ENCODE assay signal across 22 cellular contexts in the genomic region with DNA sequence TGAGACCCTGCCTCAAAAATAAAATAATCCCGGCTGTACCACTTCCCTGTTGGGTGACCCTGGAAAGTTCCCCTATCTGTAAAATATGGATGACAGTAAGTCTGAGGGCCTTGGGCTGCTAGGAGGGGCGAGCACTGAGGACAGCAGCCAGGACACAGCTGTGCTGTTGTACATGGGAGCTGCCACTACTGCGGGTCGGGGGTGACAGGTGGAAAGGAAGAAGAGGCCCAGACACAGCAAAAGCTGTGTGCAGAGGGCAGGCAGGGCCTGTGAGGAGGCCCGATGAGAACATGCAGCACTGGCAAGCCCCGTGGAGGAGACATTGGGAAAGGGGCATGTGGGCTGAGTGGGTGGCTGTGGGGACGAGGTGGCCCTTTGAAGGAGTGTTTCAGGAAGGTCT. TPM values are rescaled to one million over a fixed set of nuclear protein-coding genes. Genes with fewer than 3 reads are reported as not detected.
A peak's percentile ranks its signal among the peaks of the same experiment; 100 is the strongest.
DNase-seq lines count a peak whose midpoint lies in the region; ATAC-seq and TF ChIP-seq lines count a peak whose summit lies in the region.
"Had no signal": no experiment of that assay in that cellular context is flagged by ENCODE, and none has a peak within 500 bp of the region (broad histone marks: within the 10 kb centered on the region; RNA-seq: fewer than 3 reads in every experiment).

No MANE protein-coding gene starts in this region.

- no peak overlapping the region for H2BK12ac ChIP-seq in H9 (ENCODE audit: insufficient read length, low read depth, low read length)

- no peak overlapping the region for H2BK15ac ChIP-seq in H9 (ENCODE audit: low read depth, low read length)

- H3K14ac ChIP-seq in H9 (ENCODE audit: insufficient read depth, low read length) = no peak overlapping the region

- H3K18ac ChIP-seq in H9 (ENCODE audit: insufficient read length, low read depth, low read length) = no peak overlapping the region

- H2BK120ac ChIP-seq in H9 (ENCODE audit: low read depth, low read length, poor library complexity, severe bottlenecking) = no peak overlapping the region

- H2BK5ac ChIP-seq in H9 (ENCODE audit: insufficient read length, low read length) = no peak overlapping the region

- no peak overlapping the region for H2BK20ac ChIP-seq in H9 (ENCODE audit: low read depth, low read length, poor library complexity, severe bottlenecking)

- 0 out of 2 replicates have a peak overlapping the region, but pooled peaks have one; percentile 59 for H3K27ac ChIP-seq in BLaER1
- H3K27ac ChIP-seq in H9 (ENCODE audit: insufficient read length, low read depth, low read length) = no peak overlapping the region
- H3K27ac ChIP-seq in parathyroid adenoma = no peak overlapping the region
- H3K27ac ChIP-seq: left lung, vagina had no signal

- no peak overlapping the region for H2AK5ac ChIP-seq in H9 (ENCODE audit: insufficient read length, low read length)

- H3K27me3 Mint-ChIP-seq in H9 (ENCODE audit: low read depth) (peaks cover 2% of the 10 kb centered on the region; the same call in 1 of the 2 replicates), brain (peaks cover 3% of the 10 kb centered on the region)

- no peak overlapping the region for H2AFZ ChIP-seq in H9 (ENCODE audit: low read length)
- peak overlapping the region; percentile 58 for H2AFZ ChIP-seq in parathyroid adenoma

- H3K9ac ChIP-seq in BLaER1 (no peak overlapping the region), H9 (ENCODE audit: extremely low read depth, insufficient read length, low read length) (no peak overlapping the region), parathyroid adenoma (no peak overlapping the region)

- H3K4me2 ChIP-seq in BLaER1 (peak overlapping the region; percentile 49), H9 (ENCODE audit: insufficient read depth, insufficient read length, low read length) (no peak overlapping the region), parathyroid adenoma (ENCODE audit: low read length) (no peak overlapping the region)

- no peaks in the 10 kb centered on the region for H3K9me3 ChIP-seq in BLaER1
- no peaks in the 10 kb centered on the region for H3K9me3 ChIP-seq in H9 (ENCODE audit: control insufficient read depth, low read depth, low read length)
- H3K9me3 ChIP-seq in parathyroid adenoma (ENCODE audit: control insufficient read depth, low read length) = no peaks in the 10 kb centered on the region
- H3K9me3 ChIP-seq: left lung, vagina had no signal

- TF ChIP-seq CTCF in H9 (conservative IDR thresholded peaks at IDR 0.05) (no peak), brain (conservative IDR thresholded peaks at IDR 0.05) (no peak), parathyroid adenoma (IDR thresholded peaks at IDR 0.05) (no peak)

- no peaks in the 10 kb centered on the region for H3K79me2 ChIP-seq in H9 (ENCODE audit: insufficient read depth, low read length)
- H3K79me2 ChIP-seq in parathyroid adenoma = no peaks in the 10 kb centered on the region

- H3K4me3 Mint-ChIP-seq in H9 (no peak overlapping the region), brain (no peak overlapping the region)
- H3K4me3 Mint-ChIP-seq: endodermal cell had no signal

- no peak overlapping the region for H3T11ph ChIP-seq in H9 (ENCODE audit: low read length)

- H3K4me1 Mint-ChIP-seq in H9 (peaks cover 17 to 18% of the 10 kb centered on the region in 2 experiments), brain (peaks cover 51% of the 10 kb centered on the region)

- H4K91ac ChIP-seq in H9 (ENCODE audit: insufficient read length, low read depth, low read length) = no peak overlapping the region

- no peaks in the 10 kb centered on the region for H3K27me3 ChIP-seq in BLaER1
- no peaks in the 10 kb centered on the region for H3K27me3 ChIP-seq in H9 (ENCODE audit: insufficient read depth, low read length)
- no peaks in the 10 kb centered on the region for H3K27me3 ChIP-seq in parathyroid adenoma (ENCODE audit: control insufficient read depth, insufficient read depth, low read length)
- H3K27me3 ChIP-seq: left lung, vagina had no signal

- no peaks in the 10 kb centered on the region for H3K23me2 ChIP-seq in H9 (ENCODE audit: insufficient read length, low read depth, low read length, poor library complexity, severe bottlenecking)

- H3K36me3 Mint-ChIP-seq in H9 (ENCODE audit: insufficient read depth in 1 of 3, low read depth in 3 of 3) (no peaks in the 10 kb centered on the region), brain (no peaks in the 10 kb centered on the region)

- H3K79me1 ChIP-seq in H9 (ENCODE audit: insufficient read depth, low read depth, low read length, poor library complexity, severe bottlenecking) = no peaks in the 10 kb centered on the region

- H3K36me3 ChIP-seq in BLaER1 (no peaks in the 10 kb centered on the region), parathyroid adenoma (ENCODE audit: control insufficient read depth, insufficient read depth, low read length) (no peaks in the 10 kb centered on the region)
- H3K36me3 ChIP-seq: left lung, vagina had no signal

- H3K27ac Mint-ChIP-seq in H9 (peak overlapping the region in 2 of 3 experiments; percentile 7 to 46; a peak in 2 of 7 replicates), brain (peak overlapping the region; percentile 9 to 77 (median 51))
- H3K27ac Mint-ChIP-seq: endodermal cell had no signal

- H4K20me1 ChIP-seq in BLaER1 (no peaks in the 10 kb centered on the region), H9 (ENCODE audit: control insufficient read depth, insufficient read depth, insufficient read length) (no peaks in the 10 kb centered on the region)

- H4K8ac ChIP-seq in H9 (replicated peaks; ENCODE audit: insufficient read length, low read depth, low read length) = no peak overlapping the region

- no peak for ATAC-seq in activated CD4-positive, CD25-positive, alpha-beta regulatory T cell treated with anti-CD3 and anti-CD28 coated beads, Interleukin-2, amount 50 U/mL, for 24 hours
- ATAC-seq in GM18502 (IDR thresholded peaks at IDR 0.05; ENCODE audit: poor library complexity, unreplicated experiment) = no peak

- no peak overlapping the region for H3K23ac ChIP-seq in H9 (ENCODE audit: insufficient read length, low read depth, low read length)

- no peak overlapping the region for H3K4ac ChIP-seq in H9 (ENCODE audit: low read depth, low read length)

- H3K56ac ChIP-seq in H9 (ENCODE audit: insufficient read length, low read depth, low read length) = no peak overlapping the region

- DNase-seq in H9 (no peak), NCI-H82 treated with DMSO at 0.1 percent for 48 hours (lab: John Stamatoyannopoulos, UW; ENCODE audit: unreplicated experiment) (no peak)
- DNase-seq: activated CD4-positive, alpha-beta T cell treated with anti-CD3 and anti-CD28 coated beads for 4 hours; activated CD8-positive, alpha-beta memory T cell treated with anti-CD3 and anti-CD28 coated beads for 24 hours; activated effector memory CD4-positive, alpha-beta T cell treated with Interleukin-2 at 50 U/mL for 16 hours; cerebellar nuclear complex; dermis blood vessel endothelial cell; DMS79; endodermal cell; mesenchymal stem cell; NCI-H146; NCI-H2107; small intestine; stimulated activated naive CD4-positive, alpha-beta T cell treated with Interleukin-2 at 50 U/mL for 16 hours; SW 1271 had no signal

- H3K9me3 Mint-ChIP-seq in H9 (no peaks in the 10 kb centered on the region), brain (no peaks in the 10 kb centered on the region)
- H3K9me3 Mint-ChIP-seq: endodermal cell had no signal

- H3K4me1 ChIP-seq in BLaER1 (peaks cover 54% of the 10 kb centered on the region), H9 (ENCODE audit: insufficient read depth, low read length) (peaks cover 4% of the 10 kb centered on the region; the same call in 1 of the 2 replicates), parathyroid adenoma (peaks cover 5% of the 10 kb centered on the region)

- no peak overlapping the region for H4K5ac ChIP-seq in H9 (ENCODE audit: insufficient read length, low read depth, low read length)

- WGBS in H9 (ENCODE audit: extremely low coverage, insufficient read length, low lambda C conversion rate) = no CpG with 5 or more reads among the region's 7 CpGs

- H3K4me3 ChIP-seq in BLaER1 (no peak overlapping the region), parathyroid adenoma (ENCODE audit: low read depth, low read length) (no peak overlapping the region)
- H3K4me3 ChIP-seq: left lung, vagina had no signal

RNA-seq across cellular contexts. Expression of a gene that starts 28.8 kb away (rescaled TPM):
- total RNA-seq in H9 (2021) = 81.6 and 87.2 TPM in 2 replicates
- 32.9 TPM for polyA plus RNA-seq in brain (ENCODE audit: insufficient read depth, low read depth, low replicate concordance)

RNA-seq across cellular contexts. Expression of a gene that starts 40.8 kb away (rescaled TPM):
- 13.0 and 13.9 TPM in 2 replicates for total RNA-seq in H9 (2021)
- polyA plus RNA-seq in brain (ENCODE audit: insufficient read depth, low read depth, low replicate concordance) = 20.7 TPM

RNA-seq across cellular contexts. Expression of a gene that starts 54.8 kb away (rescaled TPM):
- 2.3 and 2.4 TPM in 2 replicates for total RNA-seq in H9 (2021)
- polyA plus RNA-seq in brain (ENCODE audit: insufficient read depth, low read depth, low replicate concordance) = 0.73 TPM
